In genomic region chr1:184632415-184633175, GRCh38 we compare ENCODE assay signal across 17 cellular contexts.
DNase-seq lines count a peak whose midpoint lies in the region; ATAC-seq and TF ChIP-seq lines count a peak whose summit lies in the region.
"Had no signal": no experiment of that assay in that cellular context is flagged by ENCODE, and none has a peak within 500 bp of the region (broad histone marks: within the 10 kb centered on the region; RNA-seq: fewer than 3 reads in every experiment).

No MANE protein-coding gene starts in this region.

- H3K36me3 ChIP-seq in right lobe of liver (no peaks in the 10 kb centered on the region), stomach (no peaks in the 10 kb centered on the region)
- H3K36me3 ChIP-seq: esophagus squamous epithelium, neutrophil had no signal

- H3K9me3 ChIP-seq in right lobe of liver = no peaks in the 10 kb centered on the region
- no peaks in the 10 kb centered on the region for H3K9me3 ChIP-seq in stomach
- H3K9me3 ChIP-seq: esophagus squamous epithelium, neutrophil, SK-N-SH had no signal

- H3K4me1 ChIP-seq in right lobe of liver (peaks cover 0 to 67% (median 14%) of the 10 kb centered on the region in 4 donors), stomach (peaks cover 29 to 72% (median 40%) of the 10 kb centered on the region in 4 donors)

- TF ChIP-seq CTCF in epithelial cell of esophagus (IDR thresholded peaks at IDR 0.05; ENCODE audit: insufficient read depth, low read depth, low read length, missing control alignments) = no peak
- no peak for TF ChIP-seq CTCF in right lobe of liver (IDR thresholded peaks at IDR 0.05)
- TF ChIP-seq CTCF in stomach (IDR thresholded peaks at IDR 0.05) = no peak

- peak; percentile 76 to 93 (median 80) for ATAC-seq in right lobe of liver
- ATAC-seq: activated CD4-positive, alpha-beta T cell treated with anti-CD3 and anti-CD28 coated beads for 36 hours; HCT116; T-helper 17 cell had no signal

- peak overlapping the region in 2 of 3 donors; percentile 78 to 88 for H3K27ac ChIP-seq in right lobe of liver
- H3K27ac ChIP-seq in stomach = peak overlapping the region; percentile 27 to 93 (median 70)
- H3K27ac ChIP-seq: esophagus squamous epithelium, neutrophil had no signal

- intact Hi-C loops in right lobe of liver (cut with DNase I) = no loop called here
- intact Hi-C loops in stomach (cut with DNase I; ENCODE audit: low total_unique reads) = no loop called here

- peak; percentile 40 for TF ChIP-seq POLR2A in right lobe of liver (IDR thresholded peaks at IDR 0.05)
- TF ChIP-seq POLR2A in stomach (IDR thresholded peaks at IDR 0.05) = no peak

- H3K27me3 ChIP-seq in right lobe of liver (no peaks in the 10 kb centered on the region), stomach (no peaks in the 10 kb centered on the region)
- H3K27me3 ChIP-seq: esophagus squamous epithelium, neutrophil had no signal

- no peak overlapping the region for H3K4me3 ChIP-seq in epithelial cell of esophagus (ENCODE audit: low read length)
- H3K4me3 ChIP-seq in right lobe of liver = no peak overlapping the region
- no peak overlapping the region for H3K4me3 ChIP-seq in stomach
- H3K4me3 ChIP-seq: esophagus squamous epithelium had no signal

- DNase-seq in M059J (ENCODE audit: low read depth) (peak; percentile 62), epithelial cell of esophagus (ENCODE audit: low read depth) (peak; percentile 16), right lobe of liver (peak; percentile 83 to 97 (median 90)), stomach (peak; percentile 94), COLO829 (ENCODE audit: low spot score) (no peak), NCI-H1417 (lab: John Stamatoyannopoulos, UW) (no peak), GM19240 (ENCODE audit: insufficient read length, low spot score) (no peak)
- DNase-seq: activated CD4-positive, alpha-beta T cell treated with anti-CD3 and anti-CD28 coated beads for 36 hours; activated T-cell treated with anti-CD3 and anti-CD28 coated beads, Interleukin-2, amount 50 U/mL, for 24 hours; effector memory CD4-positive, alpha-beta T cell; esophagus squamous epithelium; NCI-H1694 treated with DMSO at 0.1 percent for 48 hours; NCI-H526 treated with DMSO at 0.1 percent for 48 hours; SK-N-SH; T-helper 17 cell had no signal

- 28% methylated on average over 5 of the region's 8 CpGs for WGBS in right lobe of liver (ENCODE audit: insufficient coverage, low coverage, low lambda C conversion rate, missing lambda C conversion rate)
- 48 to 71% (median 59%) methylated on average over 8 of the region's 8 CpGs for WGBS in stomach, 5 donors

- TF ChIP-seq EP300 in stomach (IDR thresholded peaks at IDR 0.05) = no peak

Comparison
In these comparisons a context has a peak if more than half of its experiments do, and no peak if none do; other contexts are left out.
1. DNase-seq: peak in M059J (single experiment), epithelial cell of esophagus (single experiment), right lobe of liver (3 of 3) and stomach (single experiment); none in COLO829 (single experiment), NCI-H1417 (0 of 3) and GM19240 (single experiment).